Comparison of ENCODE assay signal across 15 cellular contexts in the genomic region with DNA sequence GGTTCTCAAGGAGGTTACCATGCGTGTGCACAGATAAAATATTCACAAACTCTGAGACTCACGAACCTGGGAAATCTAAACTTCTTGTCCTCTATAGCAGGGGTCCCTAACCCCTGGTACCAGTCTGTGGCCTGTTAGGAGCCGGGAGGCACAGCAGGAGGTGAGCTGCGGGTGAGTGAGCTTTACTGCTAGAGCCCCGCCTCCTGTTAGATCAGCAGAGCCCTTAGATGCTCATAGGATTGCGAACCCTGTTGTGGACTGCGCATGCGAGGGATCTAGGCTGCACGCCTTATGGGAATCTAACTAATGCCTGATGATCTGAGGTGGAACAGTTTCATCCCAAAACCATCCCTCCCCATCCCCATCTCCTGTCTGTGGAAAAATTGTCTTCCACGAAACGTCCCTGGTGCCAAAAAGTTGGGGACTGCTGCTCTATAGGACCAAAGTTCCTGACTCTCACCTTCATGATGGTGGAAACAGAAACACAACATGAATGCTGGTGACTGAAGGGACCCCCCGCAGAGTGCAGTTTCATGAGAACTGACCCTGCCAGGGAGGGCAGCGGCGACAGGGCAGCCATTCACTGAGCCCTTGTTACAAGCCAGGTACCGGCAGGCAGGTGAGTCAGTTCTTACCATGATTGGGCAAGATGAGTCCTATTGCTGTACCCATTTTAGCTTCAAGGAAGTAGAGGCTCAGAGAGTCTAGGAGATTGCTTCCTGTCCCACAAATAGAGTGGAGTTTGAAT.
DNase-seq lines count a peak whose midpoint lies in the region; ATAC-seq, FAIRE-seq and TF ChIP-seq lines count a peak whose summit lies in the region.
"Had no signal": no experiment of that assay in that cellular context is flagged by ENCODE, and none has a peak within 500 bp of the region (broad histone marks: within the 10 kb centered on the region; RNA-seq: fewer than 3 reads in every experiment).

No MANE protein-coding gene starts in this region.

- no peak for TF ChIP-seq CTCF in bronchial epithelial cell (IDR thresholded peaks at IDR 0.05; ENCODE audit: insufficient read depth, low read length, severe bottlenecking)

- H3K4me1 Mint-ChIP-seq in stimulated activated naive B cell treated with anti-CD40 and anti-IgM and Interleukin-4, amounts not matched to agents 10 μg/mL and 1 μg/mL and 100 μg/mL, for 72 hours, result peaks cover 0 to 2% of the 10 kb centered on the region in 2 donors
- H3K4me1 Mint-ChIP-seq: CD8-positive, alpha-beta memory T cell had no signal

- H3K27me3 ChIP-seq in bronchial epithelial cell (ENCODE audit: control insufficient read depth, insufficient read depth, low read length), result no peaks in the 10 kb centered on the region
- H3K27me3 ChIP-seq: SJCRH30 had no signal

- no peak for DNase-seq in bronchial epithelial cell (ENCODE audit: low read depth)
- DNase-seq in left kidney (ENCODE audit: low read depth, low spot score), result peak; percentile 87
- DNase-seq in stimulated activated naive B cell treated with anti-CD40 and anti-IgM and Interleukin-4, amounts not matched to agents 10 μg/mL and 1 μg/mL and 100 μg/mL, for 72 hours, result no peak
- no peak for DNase-seq in activated T-cell treated with anti-CD3 and anti-CD28 coated beads, Interleukin-2, amount 50 U/mL, for 1 hour
- DNase-seq in DMS 273 treated with DMSO at 0.1 percent for 48 hours (lab: John Stamatoyannopoulos, UW), result no peak
- DNase-seq: CD8-positive, alpha-beta memory T cell; IMR-90; MV-4-11; NCI-H1436; NCI-H2081 treated with DMSO at 0.1 percent for 48 hours; NCI-H524; SJCRH30 had no signal

- TF ChIP-seq RAD21 in Ishikawa (IDR thresholded peaks at IDR 0.05; ENCODE audit: low read depth), result no peak

- no peaks in the 10 kb centered on the region for H3K36me3 ChIP-seq in bronchial epithelial cell (ENCODE audit: control insufficient read depth, insufficient read depth, low read length)
- H3K36me3 ChIP-seq: SJCRH30 had no signal

- peaks cover 0 to 3% of the 10 kb centered on the region in 2 donors for H3K36me3 Mint-ChIP-seq in stimulated activated naive B cell treated with anti-CD40 and anti-IgM and Interleukin-4, amounts not matched to agents 10 μg/mL and 1 μg/mL and 100 μg/mL, for 72 hours

- no peak overlapping the region for H3K4me3 Mint-ChIP-seq in stimulated activated naive B cell treated with anti-CD40 and anti-IgM and Interleukin-4, amounts not matched to agents 10 μg/mL and 1 μg/mL and 100 μg/mL, for 72 hours
- H3K4me3 Mint-ChIP-seq: CD8-positive, alpha-beta memory T cell had no signal

- 0 out of 2 replicates have a peak, but pooled peaks have one; percentile 13 for TF ChIP-seq EP300 in Ishikawa (IDR thresholded peaks at IDR 0.05; ENCODE audit: borderline replicate concordance)

- H3K4me3 ChIP-seq in bronchial epithelial cell (ENCODE audit: low read depth, low read length), result no peak overlapping the region
- H3K4me3 ChIP-seq: SJCRH30 had no signal

- no peaks in the 10 kb centered on the region for H3K9me3 Mint-ChIP-seq in stimulated activated naive B cell treated with anti-CD40 and anti-IgM and Interleukin-4, amounts not matched to agents 10 μg/mL and 1 μg/mL and 100 μg/mL, for 72 hours

- peak overlapping the region; percentile 42 for H3K27ac Mint-ChIP-seq in stimulated activated naive B cell treated with anti-CD40 and anti-IgM and Interleukin-4, amounts not matched to agents 10 μg/mL and 1 μg/mL and 100 μg/mL, for 72 hours

- peaks cover 25 to 35% of the 10 kb centered on the region in 2 donors for H3K27me3 Mint-ChIP-seq in stimulated activated naive B cell treated with anti-CD40 and anti-IgM and Interleukin-4, amounts not matched to agents 10 μg/mL and 1 μg/mL and 100 μg/mL, for 72 hours

- peak; percentile 58 for FAIRE-seq in bronchial epithelial cell (lab: Jason Lieb, UNC)

- no peak for ATAC-seq in stimulated activated naive B cell treated with anti-CD40 and anti-IgM and Interleukin-4, amounts not matched to agents 10 μg/mL and 1 μg/mL and 100 μg/mL, for 72 hours (replicated peaks)
- ATAC-seq in HG03354 (IDR thresholded peaks at IDR 0.05; ENCODE audit: poor library complexity, severe bottlenecking, unreplicated experiment), result no peak
- ATAC-seq: HCT116 had no signal

TF ChIP-seq in Ishikawa, 13 proteins besides CTCF, POLR2A, EP300 and RAD21:
- TF ChIP-seq YY1 (IDR thresholded peaks at IDR 0.05; ENCODE audit: low read depth) (no peak), TEAD4 (IDR thresholded peaks at IDR 0.05) (no peak), CEBPB (IDR thresholded peaks at IDR 0.05) (no peak), TCF12 (IDR thresholded peaks at IDR 0.05; ENCODE audit: low read depth) (no peak), ZBTB7A (IDR thresholded peaks at IDR 0.05; ENCODE audit: low read depth) (no peak), FOXM1 (IDR thresholded peaks at IDR 0.05; ENCODE audit: borderline replicate concordance, low read depth) (no peak), CREB1 (IDR thresholded peaks at IDR 0.05; ENCODE audit: low read depth) (no peak), TAF1 (IDR thresholded peaks at IDR 0.05; ENCODE audit: low read depth) (no peak)
- TF ChIP-seq, protein P1, sequence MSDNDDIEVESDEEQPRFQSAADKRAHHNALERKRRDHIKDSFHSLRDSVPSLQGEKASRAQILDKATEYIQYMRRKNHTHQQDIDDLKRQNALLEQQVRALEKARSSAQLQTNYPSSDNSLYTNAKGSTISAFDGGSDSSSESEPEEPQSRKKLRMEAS (IDR thresholded peaks at IDR 0.05), result no peak
- TF ChIP-seq, protein P2, sequence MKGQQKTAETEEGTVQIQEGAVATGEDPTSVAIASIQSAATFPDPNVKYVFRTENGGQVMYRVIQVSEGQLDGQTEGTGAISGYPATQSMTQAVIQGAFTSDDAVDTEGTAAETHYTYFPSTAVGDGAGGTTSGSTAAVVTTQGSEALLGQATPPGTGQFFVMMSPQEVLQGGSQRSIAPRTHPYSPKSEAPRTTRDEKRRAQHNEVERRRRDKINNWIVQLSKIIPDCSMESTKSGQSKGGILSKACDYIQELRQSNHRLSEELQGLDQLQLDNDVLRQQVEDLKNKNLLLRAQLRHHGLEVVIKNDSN (IDR thresholded peaks at IDR 0.05), result no peak
- TF ChIP-seq, protein P3, sequence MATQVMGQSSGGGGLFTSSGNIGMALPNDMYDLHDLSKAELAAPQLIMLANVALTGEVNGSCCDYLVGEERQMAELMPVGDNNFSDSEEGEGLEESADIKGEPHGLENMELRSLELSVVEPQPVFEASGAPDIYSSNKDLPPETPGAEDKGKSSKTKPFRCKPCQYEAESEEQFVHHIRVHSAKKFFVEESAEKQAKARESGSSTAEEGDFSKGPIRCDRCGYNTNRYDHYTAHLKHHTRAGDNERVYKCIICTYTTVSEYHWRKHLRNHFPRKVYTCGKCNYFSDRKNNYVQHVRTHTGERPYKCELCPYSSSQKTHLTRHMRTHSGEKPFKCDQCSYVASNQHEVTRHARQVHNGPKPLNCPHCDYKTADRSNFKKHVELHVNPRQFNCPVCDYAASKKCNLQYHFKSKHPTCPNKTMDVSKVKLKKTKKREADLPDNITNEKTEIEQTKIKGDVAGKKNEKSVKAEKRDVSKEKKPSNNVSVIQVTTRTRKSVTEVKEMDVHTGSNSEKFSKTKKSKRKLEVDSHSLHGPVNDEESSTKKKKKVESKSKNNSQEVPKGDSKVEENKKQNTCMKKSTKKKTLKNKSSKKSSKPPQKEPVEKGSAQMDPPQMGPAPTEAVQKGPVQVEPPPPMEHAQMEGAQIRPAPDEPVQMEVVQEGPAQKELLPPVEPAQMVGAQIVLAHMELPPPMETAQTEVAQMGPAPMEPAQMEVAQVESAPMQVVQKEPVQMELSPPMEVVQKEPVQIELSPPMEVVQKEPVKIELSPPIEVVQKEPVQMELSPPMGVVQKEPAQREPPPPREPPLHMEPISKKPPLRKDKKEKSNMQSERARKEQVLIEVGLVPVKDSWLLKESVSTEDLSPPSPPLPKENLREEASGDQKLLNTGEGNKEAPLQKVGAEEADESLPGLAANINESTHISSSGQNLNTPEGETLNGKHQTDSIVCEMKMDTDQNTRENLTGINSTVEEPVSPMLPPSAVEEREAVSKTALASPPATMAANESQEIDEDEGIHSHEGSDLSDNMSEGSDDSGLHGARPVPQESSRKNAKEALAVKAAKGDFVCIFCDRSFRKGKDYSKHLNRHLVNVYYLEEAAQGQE (IDR thresholded peaks at IDR 0.05; ENCODE audit: low read depth), result no peak
